11 cellular contexts compared by ENCODE assay signal in the genomic region with DNA sequence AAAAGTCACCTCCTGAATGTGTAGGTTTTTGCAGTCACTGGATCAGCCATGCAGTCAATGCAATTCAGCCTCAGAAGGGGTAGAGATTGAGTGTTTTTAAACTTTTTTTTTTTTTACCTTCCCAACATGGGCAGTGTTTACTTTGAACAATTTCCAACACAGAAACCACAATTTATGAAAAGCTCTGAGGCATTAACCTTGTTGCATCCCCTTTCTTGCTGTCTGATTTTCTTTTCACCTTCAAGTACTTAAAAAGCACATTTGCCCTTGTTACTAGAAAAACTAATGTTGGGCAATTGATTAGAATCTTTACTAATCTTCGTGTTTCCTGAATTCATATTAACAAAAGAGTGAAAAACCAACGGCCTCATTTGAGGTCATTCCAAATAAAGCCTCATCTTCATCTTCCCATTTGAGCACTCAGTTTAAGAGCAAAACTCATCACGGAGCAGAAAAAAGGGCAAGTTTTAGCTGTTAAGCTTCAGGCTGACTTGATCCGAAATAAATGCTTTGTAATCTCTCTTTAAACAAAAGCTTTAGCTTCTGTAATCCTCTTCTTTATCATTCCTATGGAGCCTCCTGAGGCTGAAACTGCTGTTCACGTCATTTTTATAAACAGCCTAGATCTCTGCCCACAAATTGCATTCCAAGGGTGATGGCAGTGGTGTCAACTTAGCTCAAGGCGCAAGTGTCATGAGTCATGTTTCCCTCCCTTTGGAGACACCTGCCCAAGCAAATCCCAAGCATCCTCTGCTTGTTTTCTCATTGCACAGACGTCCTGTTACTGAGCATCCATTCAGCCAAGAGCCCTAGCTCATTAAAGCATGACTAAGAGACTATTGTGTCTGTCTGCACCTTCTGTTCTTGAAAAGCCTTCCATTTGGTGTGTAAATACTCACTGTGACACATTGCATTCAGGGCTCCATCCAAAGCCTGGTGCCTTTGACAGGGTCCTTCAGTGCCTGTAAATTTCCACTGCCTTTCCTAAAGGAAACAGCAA.
DNase-seq lines count a peak whose midpoint lies in the region; ATAC-seq and TF ChIP-seq lines count a peak whose summit lies in the region.
"Had no signal": no experiment of that assay in that cellular context is flagged by ENCODE, and none has a peak within 500 bp of the region (broad histone marks: within the 10 kb centered on the region; RNA-seq: fewer than 3 reads in every experiment).

No MANE protein-coding gene starts in this region.

- DNase-seq in SIG-M5 treated with dmso at 0.1 percent for 504 hours (lab: John Stamatoyannopoulos, UW; ENCODE audit: unreplicated experiment), result peak; percentile 28
- no peak for DNase-seq in SIG-M5 (lab: John Stamatoyannopoulos, UW)
- DNase-seq in NCI-H69 (lab: John Stamatoyannopoulos, UW), result peak; percentile 91
- peak; percentile 100 for DNase-seq in epithelial cell of esophagus (ENCODE audit: low read depth)
- DNase-seq in central memory CD4-positive, alpha-beta T cell, result no peak
- no peak for DNase-seq in stimulated activated naive CD4-positive, alpha-beta T cell (lab: John Stamatoyannopoulos, UW)
- DNase-seq: 8988T had no signal

- no peak for TF ChIP-seq CTCF in epithelial cell of esophagus (IDR thresholded peaks at IDR 0.05; ENCODE audit: insufficient read depth, low read depth, low read length, missing control alignments)

- ATAC-seq in HG03280 (IDR thresholded peaks at IDR 0.05; ENCODE audit: unreplicated experiment) (no peak), HG02981 (IDR thresholded peaks at IDR 0.05; ENCODE audit: unreplicated experiment) (no peak)
- ATAC-seq: GM12878, SK-N-SH treated with all-trans-retinoic acid at 6 μM for 48 hours had no signal

- no peak overlapping the region for H3K4me3 ChIP-seq in epithelial cell of esophagus (ENCODE audit: low read length)
- H3K4me3 ChIP-seq: GM12878 had no signal

Comparison
In these comparisons a context has a peak if more than half of its experiments do, and no peak if none do; other contexts are left out.
1. DNase-seq: peak in SIG-M5 treated with dmso at 0.1 percent for 504 hours (single experiment), NCI-H69 (single experiment) and epithelial cell of esophagus (single experiment); none in SIG-M5 (single experiment), central memory CD4-positive, alpha-beta T cell (single experiment) and stimulated activated naive CD4-positive, alpha-beta T cell (0 of 6).